Comparison of ENCODE assay signal across 8 cellular contexts in genomic region chr17:68248199-68248825, GRCh38. TPM values are rescaled to one million over a fixed set of nuclear protein-coding genes. Genes with fewer than 3 reads are reported as not detected.
A peak's percentile ranks its signal among the peaks of the same experiment; 100 is the strongest.
DNase-seq lines count a peak whose midpoint lies in the region; ATAC-seq and TF ChIP-seq lines count a peak whose summit lies in the region.

No MANE protein-coding gene starts in this region.

- DNase-seq in activated CD8-positive, alpha-beta memory T cell treated with anti-CD3 and anti-CD28 coated beads, Interleukin-2, amount 10 ng/mL, durations not matched to agents 7 days and 5 days, result no peak
- no peak for DNase-seq in activated CD8-positive, alpha-beta memory T cell treated with anti-CD3 and anti-CD28 coated beads, Interleukin-2, amount 50 U/mL, for 48 hours
- peak; percentile 27 for DNase-seq in NCI-H1694 treated with DMSO at 0.1 percent for 48 hours (lab: John Stamatoyannopoulos, UW)
- peak in 3 of 4 donors; percentile 57 to 66 (median 60) for DNase-seq in body of pancreas
- DNase-seq in inferior parietal cortex (ENCODE audit: extremely low spot score), result peak; percentile 61
- no peak for DNase-seq in stimulated activated effector memory CD8-positive, alpha-beta T cell treated with anti-CD3 and anti-CD28 coated beads, Interleukin-12 subunit alpha, Interleukin-12 subunit beta, amount 100 ng/mL, for 72 hours (ENCODE audit: low spot score in 2 of 2)
- DNase-seq in amniotic stem cell (lab: John Stamatoyannopoulos, UW), result no peak

- no peaks in the 10 kb centered on the region for H3K9me3 Mint-ChIP-seq in activated CD8-positive, alpha-beta memory T cell treated with anti-CD3 and anti-CD28 coated beads, Interleukin-2, amount 10 ng/mL, durations not matched to agents 7 days and 5 days (ENCODE audit: low read depth)
- no peaks in the 10 kb centered on the region for H3K9me3 Mint-ChIP-seq in stimulated activated effector memory CD8-positive, alpha-beta T cell treated with anti-CD3 and anti-CD28 coated beads, Interleukin-12 subunit alpha, Interleukin-12 subunit beta, amount 100 ng/mL, for 72 hours

- peaks cover 43% of the 10 kb centered on the region for H3K36me3 Mint-ChIP-seq in activated CD8-positive, alpha-beta memory T cell treated with anti-CD3 and anti-CD28 coated beads, Interleukin-2, amount 10 ng/mL, durations not matched to agents 7 days and 5 days
- peaks cover 56% of the 10 kb centered on the region for H3K36me3 Mint-ChIP-seq in stimulated activated effector memory CD8-positive, alpha-beta T cell treated with anti-CD3 and anti-CD28 coated beads, Interleukin-12 subunit alpha, Interleukin-12 subunit beta, amount 100 ng/mL, for 72 hours

- H3K4me1 ChIP-seq in body of pancreas, result peaks cover 7% of the 10 kb centered on the region

- H3K36me3 ChIP-seq in body of pancreas (replicated peaks in 1 of 2; ENCODE audit: insufficient read depth in 1 of 2, low read depth in 2 of 2), result no peaks in the 10 kb centered on the region

- peak overlapping the region; percentile 54 to 67 for H3K4me3 ChIP-seq in body of pancreas

- no peaks in the 10 kb centered on the region for H3K27me3 ChIP-seq in body of pancreas

- intact Hi-C loops in body of pancreas (cut with DNase I), result no loop called here

- peak overlapping the region; percentile 91 for H3K27ac Mint-ChIP-seq in activated CD8-positive, alpha-beta memory T cell treated with anti-CD3 and anti-CD28 coated beads, Interleukin-2, amount 10 ng/mL, durations not matched to agents 7 days and 5 days
- H3K27ac Mint-ChIP-seq in stimulated activated effector memory CD8-positive, alpha-beta T cell treated with anti-CD3 and anti-CD28 coated beads, Interleukin-12 subunit alpha, Interleukin-12 subunit beta, amount 100 ng/mL, for 72 hours, result peak overlapping the region; percentile 98

- TF ChIP-seq CTCF in body of pancreas (IDR thresholded peaks at IDR 0.05), result no peak

- H3K9me3 ChIP-seq in body of pancreas, result no peaks in the 10 kb centered on the region

- H3K4me1 Mint-ChIP-seq in activated CD8-positive, alpha-beta memory T cell treated with anti-CD3 and anti-CD28 coated beads, Interleukin-2, amount 10 ng/mL, durations not matched to agents 7 days and 5 days, result peaks cover 54% of the 10 kb centered on the region
- H3K4me1 Mint-ChIP-seq in stimulated activated effector memory CD8-positive, alpha-beta T cell treated with anti-CD3 and anti-CD28 coated beads, Interleukin-12 subunit alpha, Interleukin-12 subunit beta, amount 100 ng/mL, for 72 hours, result peaks cover 20% of the 10 kb centered on the region

- peak overlapping the region; percentile 81 for H3K4me3 Mint-ChIP-seq in activated CD8-positive, alpha-beta memory T cell treated with anti-CD3 and anti-CD28 coated beads, Interleukin-2, amount 10 ng/mL, durations not matched to agents 7 days and 5 days
- peak overlapping the region; percentile 78 for H3K4me3 Mint-ChIP-seq in stimulated activated effector memory CD8-positive, alpha-beta T cell treated with anti-CD3 and anti-CD28 coated beads, Interleukin-12 subunit alpha, Interleukin-12 subunit beta, amount 100 ng/mL, for 72 hours

- TF ChIP-seq POLR2A in body of pancreas (IDR thresholded peaks at IDR 0.05), result no peak

- H3K27me3 Mint-ChIP-seq in activated CD8-positive, alpha-beta memory T cell treated with anti-CD3 and anti-CD28 coated beads, Interleukin-2, amount 10 ng/mL, durations not matched to agents 7 days and 5 days, result no peaks in the 10 kb centered on the region

- CTCF ChIA-PET in activated CD8-positive, alpha-beta memory T cell treated with anti-CD3 and anti-CD28 coated beads, Interleukin-2, amount 10 ng/mL, durations not matched to agents 7 days and 5 days (lab: Charles Lee), result interaction anchor here (0.6 to 4.5 kb wide), 18 partner anchors 10 to 218 kb away, joined by 3 to 27 read pairs (median 6); no protein-coding TSS in a partner anchor

- peak overlapping the region; percentile 73 to 94 (median 88) for H3K27ac ChIP-seq in body of pancreas

- WGBS in body of pancreas, 2 donors, result 1% methylated on average over 15 to 19 of the region's 19 CpGs

- ATAC-seq in activated CD8-positive, alpha-beta memory T cell treated with anti-CD3 and anti-CD28 coated beads, Interleukin-2, amount 10 ng/mL, durations not matched to agents 7 days and 5 days, result no peak
- ATAC-seq in HG02610 (IDR thresholded peaks at IDR 0.05; ENCODE audit: unreplicated experiment) (peak; percentile 28), body of pancreas (peak; percentile 38)
- ATAC-seq in stimulated activated effector memory CD8-positive, alpha-beta T cell treated with anti-CD3 and anti-CD28 coated beads, Interleukin-12 subunit alpha, Interleukin-12 subunit beta, amount 100 ng/mL, for 72 hours, result peak; percentile 46

RNA-seq across cellular contexts. Expression of gene AMZ2, which starts 0.5 kb away (rescaled TPM):
- total RNA-seq in activated CD8-positive, alpha-beta memory T cell treated with anti-CD3 and anti-CD28 coated beads, Interleukin-2, amount 10 ng/mL, durations not matched to agents 7 days and 5 days, result 100 to 1,000 TPM; 106 to 107 TPM
- 10 to 100 TPM; 23.3 to 28.3 TPM for total RNA-seq in body of pancreas

RNA-seq across cellular contexts. Expression of gene SLC16A6, which starts 42.6 kb away (rescaled TPM):
- total RNA-seq in activated CD8-positive, alpha-beta memory T cell treated with anti-CD3 and anti-CD28 coated beads, Interleukin-2, amount 10 ng/mL, durations not matched to agents 7 days and 5 days, result 10 to 100 TPM in 1 of 2 experiments, 1 to 10 TPM in 1; 6.0 to 10.7 TPM
- under 1 TPM in 1 of 2 donors, not detected in 1; under 0.01 TPM for total RNA-seq in body of pancreas

RNA-seq across cellular contexts. Expression of gene ARSG, which starts 43.0 kb away (rescaled TPM):
- 10 to 100 TPM; 12.5 to 24.6 TPM for total RNA-seq in activated CD8-positive, alpha-beta memory T cell treated with anti-CD3 and anti-CD28 coated beads, Interleukin-2, amount 10 ng/mL, durations not matched to agents 7 days and 5 days
- total RNA-seq in body of pancreas, result 1 to 10 TPM in 1 of 2 donors, under 1 TPM in 1; 0.52 to 1.6 TPM

Comparison
In these comparisons a context has a peak if more than half of its experiments do, and no peak if none do; other contexts are left out.
1. DNase-seq: peak in NCI-H1694 treated with DMSO at 0.1 percent for 48 hours (single experiment), body of pancreas (3 of 4) and inferior parietal cortex (single experiment); none in activated CD8-positive, alpha-beta memory T cell treated with anti-CD3 and anti-CD28 coated beads, Interleukin-2, amount 10 ng/mL, durations not matched to agents 7 days and 5 days (single experiment), activated CD8-positive, alpha-beta memory T cell treated with anti-CD3 and anti-CD28 coated beads, Interleukin-2, amount 50 U/mL, for 48 hours (single experiment), stimulated activated effector memory CD8-positive, alpha-beta T cell treated with anti-CD3 and anti-CD28 coated beads, Interleukin-12 subunit alpha, Interleukin-12 subunit beta, amount 100 ng/mL, for 72 hours (0 of 2) and amniotic stem cell (single experiment).
2. RNA of gene SLC16A6, which starts 42.6 kb away (total RNA-seq): 6.0 to 10.7 TPM in activated CD8-positive, alpha-beta memory T cell treated with anti-CD3 and anti-CD28 coated beads, Interleukin-2, amount 10 ng/mL, durations not matched to agents 7 days and 5 days; under 0.01 TPM in body of pancreas; every median in the first group is over 4 times any median in the second.
3. RNA of gene ARSG, which starts 43.0 kb away (total RNA-seq): 12.5 to 24.6 TPM in activated CD8-positive, alpha-beta memory T cell treated with anti-CD3 and anti-CD28 coated beads, Interleukin-2, amount 10 ng/mL, durations not matched to agents 7 days and 5 days; 0.52 to 1.6 TPM in body of pancreas; every median in the first group is over 4 times any median in the second.